ENCODE assay signal across 1 cellular context in the genomic region with DNA sequence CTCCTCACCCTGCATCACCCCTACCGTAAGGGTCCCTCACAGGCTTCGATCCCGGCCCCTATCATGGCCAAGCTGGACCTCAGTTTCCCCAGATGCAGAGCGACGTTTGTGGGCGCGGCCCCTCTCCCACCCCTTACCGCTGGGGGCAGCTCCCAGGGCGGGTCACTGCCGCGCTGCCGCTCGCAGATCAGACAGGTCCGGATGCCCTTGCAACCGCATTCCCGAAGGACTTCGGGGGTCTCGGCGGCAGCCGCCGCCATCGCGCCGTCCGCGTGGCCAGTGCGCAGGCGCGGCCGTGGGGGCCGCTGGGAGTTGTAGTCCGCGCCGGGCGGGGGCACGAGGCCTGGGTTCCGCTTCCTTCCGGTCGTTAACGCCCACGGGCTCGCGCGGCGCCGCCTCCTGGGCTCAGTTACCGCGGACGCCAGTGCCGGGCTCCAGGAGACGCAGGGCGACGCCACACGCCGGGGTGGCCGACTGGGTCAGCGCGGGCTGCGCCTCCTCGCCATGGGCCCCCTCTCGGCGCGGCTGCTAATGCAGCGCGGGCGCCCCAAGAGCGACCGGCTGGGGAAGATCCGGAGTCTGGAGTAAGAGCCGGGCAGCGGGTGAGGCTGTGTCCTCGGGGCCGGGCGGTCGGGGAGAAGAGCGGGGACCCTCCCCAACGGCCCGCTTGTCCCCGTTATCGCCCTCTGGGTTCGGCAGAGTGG.
TF ChIP-seq lines count a peak whose summit lies in the region.

Gene ALKBH4, minus strand, starts transcription at position 287 of the 704 bp plus-strand sequence. Its CDS starts 27 bp downstream, at position 260.
Gene LRWD1, plus strand, starts transcription at position 408 of the 704 bp plus-strand sequence. Its CDS starts 97 bp downstream, at position 505.

TF ChIP-seq in HepG2, 621 proteins besides CTCF, POLR2A, EP300 and RAD21 (continued from another document and continues in another):
- peak; percentile 78 for TF ChIP-seq PRDM15 (CRISPR knock-in tag; IDR thresholded peaks at IDR 0.05)
- no peak for TF ChIP-seq BRD4 (CRISPR knock-in tag; IDR thresholded peaks at IDR 0.05)
- TF ChIP-seq ZNF879 (CRISPR knock-in tag; IDR thresholded peaks at IDR 0.05), result no peak
- TF ChIP-seq, protein P1, sequence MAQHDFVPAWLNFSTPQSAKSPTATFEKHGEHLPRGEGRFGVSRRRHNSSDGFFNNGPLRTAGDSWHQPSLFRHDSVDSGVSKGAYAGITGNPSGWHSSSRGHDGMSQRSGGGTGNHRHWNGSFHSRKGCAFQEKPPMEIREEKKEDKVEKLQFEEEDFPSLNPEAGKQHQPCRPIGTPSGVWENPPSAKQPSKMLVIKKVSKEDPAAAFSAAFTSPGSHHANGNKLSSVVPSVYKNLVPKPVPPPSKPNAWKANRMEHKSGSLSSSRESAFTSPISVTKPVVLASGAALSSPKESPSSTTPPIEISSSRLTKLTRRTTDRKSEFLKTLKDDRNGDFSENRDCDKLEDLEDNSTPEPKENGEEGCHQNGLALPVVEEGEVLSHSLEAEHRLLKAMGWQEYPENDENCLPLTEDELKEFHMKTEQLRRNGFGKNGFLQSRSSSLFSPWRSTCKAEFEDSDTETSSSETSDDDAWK (CRISPR knock-in tag; IDR thresholded peaks at IDR 0.05), result no peak
- TF ChIP-seq DNMT3B (CRISPR knock-in tag; conservative IDR thresholded peaks at IDR 0.05), result no peak
- TF ChIP-seq, protein P2, sequence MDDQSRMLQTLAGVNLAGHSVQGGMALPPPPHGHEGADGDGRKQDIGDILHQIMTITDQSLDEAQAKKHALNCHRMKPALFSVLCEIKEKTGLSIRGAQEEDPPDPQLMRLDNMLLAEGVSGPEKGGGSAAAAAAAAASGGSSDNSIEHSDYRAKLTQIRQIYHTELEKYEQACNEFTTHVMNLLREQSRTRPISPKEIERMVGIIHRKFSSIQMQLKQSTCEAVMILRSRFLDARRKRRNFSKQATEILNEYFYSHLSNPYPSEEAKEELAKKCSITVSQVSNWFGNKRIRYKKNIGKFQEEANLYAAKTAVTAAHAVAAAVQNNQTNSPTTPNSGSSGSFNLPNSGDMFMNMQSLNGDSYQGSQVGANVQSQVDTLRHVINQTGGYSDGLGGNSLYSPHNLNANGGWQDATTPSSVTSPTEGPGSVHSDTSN (CRISPR knock-in tag; IDR thresholded peaks at IDR 0.05; ENCODE audit: borderline replicate concordance), result no peak
- TF ChIP-seq PHF20 (CRISPR knock-in tag; IDR thresholded peaks at IDR 0.05), result peak; percentile 77
- no peak for TF ChIP-seq ZNF264 (CRISPR knock-in tag; IDR thresholded peaks at IDR 0.05)
- no peak; the same call in 1 of the 2 replicates for TF ChIP-seq MTA1 (CRISPR knock-in tag; IDR thresholded peaks at IDR 0.05; ENCODE audit: borderline replicate concordance)
- no peak for TF ChIP-seq ZNF317 (CRISPR knock-in tag; IDR thresholded peaks at IDR 0.05)
- TF ChIP-seq ZNF816 (CRISPR knock-in tag; IDR thresholded peaks at IDR 0.05; ENCODE audit: borderline replicate concordance), result no peak
- TF ChIP-seq TBX3 (IDR thresholded peaks at IDR 0.05; ENCODE audit: borderline replicate concordance), result no peak
- no peak for TF ChIP-seq ZSCAN22 (CRISPR knock-in tag; IDR thresholded peaks at IDR 0.05)
- peak; percentile 85 for TF ChIP-seq ZFY (CRISPR knock-in tag; IDR thresholded peaks at IDR 0.05)
- no peak for TF ChIP-seq CAMTA2 (CRISPR knock-in tag; IDR thresholded peaks at IDR 0.05; ENCODE audit: borderline replicate concordance)
- no peak for TF ChIP-seq ZNF616 (CRISPR knock-in tag; IDR thresholded peaks at IDR 0.05; ENCODE audit: low read depth)
- TF ChIP-seq SKIL (CRISPR knock-in tag; IDR thresholded peaks at IDR 0.05; ENCODE audit: borderline replicate concordance), result no peak
- no peak; the same call in 1 of the 2 replicates for TF ChIP-seq SP2 (CRISPR knock-in tag; IDR thresholded peaks at IDR 0.05)
- TF ChIP-seq FOSL1 (CRISPR knock-in tag; IDR thresholded peaks at IDR 0.05; ENCODE audit: borderline replicate concordance), result no peak
- TF ChIP-seq ZBTB7A (CRISPR knock-in tag; IDR thresholded peaks at IDR 0.05), result no peak; the same call in 1 of the 2 replicates
- no peak for TF ChIP-seq ZUFSP (CRISPR knock-in tag; IDR thresholded peaks at IDR 0.05; ENCODE audit: borderline replicate concordance)
- TF ChIP-seq, protein P3, sequence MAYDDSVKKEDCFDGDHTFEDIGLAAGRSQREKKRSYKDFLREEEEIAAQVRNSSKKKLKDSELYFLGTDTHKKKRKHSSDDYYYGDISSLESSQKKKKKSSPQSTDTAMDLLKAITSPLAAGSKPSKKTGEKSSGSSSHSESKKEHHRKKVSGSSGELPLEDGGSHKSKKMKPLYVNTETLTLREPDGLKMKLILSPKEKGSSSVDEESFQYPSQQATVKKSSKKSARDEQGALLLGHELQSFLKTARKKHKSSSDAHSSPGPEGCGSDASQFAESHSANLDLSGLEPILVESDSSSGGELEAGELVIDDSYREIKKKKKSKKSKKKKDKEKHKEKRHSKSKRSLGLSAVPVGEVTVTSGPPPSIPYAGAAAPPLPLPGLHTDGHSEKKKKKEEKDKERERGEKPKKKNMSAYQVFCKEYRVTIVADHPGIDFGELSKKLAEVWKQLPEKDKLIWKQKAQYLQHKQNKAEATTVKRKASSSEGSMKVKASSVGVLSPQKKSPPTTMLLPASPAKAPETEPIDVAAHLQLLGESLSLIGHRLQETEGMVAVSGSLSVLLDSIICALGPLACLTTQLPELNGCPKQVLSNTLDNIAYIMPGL (CRISPR knock-in tag; IDR thresholded peaks at IDR 0.05; ENCODE audit: borderline replicate concordance in 1 of 2, low read depth in 1 of 2), result peak; percentile 72 to 73; a peak in 3 of 4 replicates
- no peak for TF ChIP-seq STAG1 (CRISPR knock-in tag; IDR thresholded peaks at IDR 0.05)
- no peak for TF ChIP-seq ZNF724P (CRISPR knock-in tag; IDR thresholded peaks at IDR 0.05; ENCODE audit: borderline replicate concordance)
- TF ChIP-seq ZNF652 (CRISPR knock-in tag; IDR thresholded peaks at IDR 0.05; ENCODE audit: borderline replicate concordance, low read depth), result no peak
- no peak for TF ChIP-seq FOXK1 (CRISPR knock-in tag; IDR thresholded peaks at IDR 0.05; ENCODE audit: borderline replicate concordance, low read depth)
- TF ChIP-seq ZNF468 (CRISPR knock-in tag; IDR thresholded peaks at IDR 0.05), result 0 out of 2 replicates have a peak, but pooled peaks have one; percentile 21
- TF ChIP-seq GPN1 (CRISPR knock-in tag; IDR thresholded peaks at IDR 0.05; ENCODE audit: borderline replicate concordance), result no peak
- TF ChIP-seq ELF4 (CRISPR knock-in tag; IDR thresholded peaks at IDR 0.05; ENCODE audit: borderline replicate concordance), result 0 out of 2 replicates have a peak, but pooled peaks have one; percentile 47
- no peak for TF ChIP-seq CREB1 (IDR thresholded peaks at IDR 0.05)
- TF ChIP-seq CREB1 (CRISPR knock-in tag; IDR thresholded peaks at IDR 0.05), result no peak
- no peak for TF ChIP-seq SRF (IDR thresholded peaks at IDR 0.05; ENCODE audit: low read depth, low read length)
- peak; percentile 66; the same call in 1 of the 2 replicates for TF ChIP-seq KMT2A (CRISPR knock-in tag; IDR thresholded peaks at IDR 0.05)
- no peak for TF ChIP-seq FOXA1 (IDR thresholded peaks at IDR 0.05)
- no peak for TF ChIP-seq FOXA1 (CRISPR knock-in tag; IDR thresholded peaks at IDR 0.05)
- TF ChIP-seq TAF1 (CRISPR knock-in tag; IDR thresholded peaks at IDR 0.05), result peak; percentile 77
- TF ChIP-seq ZNF576 (CRISPR knock-in tag; IDR thresholded peaks at IDR 0.05), result no peak
- TF ChIP-seq RBM39 (IDR thresholded peaks at IDR 0.05; ENCODE audit: low read depth, low read length, poor library complexity, severe bottlenecking), result no peak
- TF ChIP-seq ZKSCAN8 (CRISPR knock-in tag; IDR thresholded peaks at IDR 0.05; ENCODE audit: borderline replicate concordance), result no peak; the same call in 1 of the 2 replicates
- no peak for TF ChIP-seq ZNF577 (CRISPR knock-in tag; IDR thresholded peaks at IDR 0.05; ENCODE audit: borderline replicate concordance, low read depth)
- TF ChIP-seq, protein P4, sequence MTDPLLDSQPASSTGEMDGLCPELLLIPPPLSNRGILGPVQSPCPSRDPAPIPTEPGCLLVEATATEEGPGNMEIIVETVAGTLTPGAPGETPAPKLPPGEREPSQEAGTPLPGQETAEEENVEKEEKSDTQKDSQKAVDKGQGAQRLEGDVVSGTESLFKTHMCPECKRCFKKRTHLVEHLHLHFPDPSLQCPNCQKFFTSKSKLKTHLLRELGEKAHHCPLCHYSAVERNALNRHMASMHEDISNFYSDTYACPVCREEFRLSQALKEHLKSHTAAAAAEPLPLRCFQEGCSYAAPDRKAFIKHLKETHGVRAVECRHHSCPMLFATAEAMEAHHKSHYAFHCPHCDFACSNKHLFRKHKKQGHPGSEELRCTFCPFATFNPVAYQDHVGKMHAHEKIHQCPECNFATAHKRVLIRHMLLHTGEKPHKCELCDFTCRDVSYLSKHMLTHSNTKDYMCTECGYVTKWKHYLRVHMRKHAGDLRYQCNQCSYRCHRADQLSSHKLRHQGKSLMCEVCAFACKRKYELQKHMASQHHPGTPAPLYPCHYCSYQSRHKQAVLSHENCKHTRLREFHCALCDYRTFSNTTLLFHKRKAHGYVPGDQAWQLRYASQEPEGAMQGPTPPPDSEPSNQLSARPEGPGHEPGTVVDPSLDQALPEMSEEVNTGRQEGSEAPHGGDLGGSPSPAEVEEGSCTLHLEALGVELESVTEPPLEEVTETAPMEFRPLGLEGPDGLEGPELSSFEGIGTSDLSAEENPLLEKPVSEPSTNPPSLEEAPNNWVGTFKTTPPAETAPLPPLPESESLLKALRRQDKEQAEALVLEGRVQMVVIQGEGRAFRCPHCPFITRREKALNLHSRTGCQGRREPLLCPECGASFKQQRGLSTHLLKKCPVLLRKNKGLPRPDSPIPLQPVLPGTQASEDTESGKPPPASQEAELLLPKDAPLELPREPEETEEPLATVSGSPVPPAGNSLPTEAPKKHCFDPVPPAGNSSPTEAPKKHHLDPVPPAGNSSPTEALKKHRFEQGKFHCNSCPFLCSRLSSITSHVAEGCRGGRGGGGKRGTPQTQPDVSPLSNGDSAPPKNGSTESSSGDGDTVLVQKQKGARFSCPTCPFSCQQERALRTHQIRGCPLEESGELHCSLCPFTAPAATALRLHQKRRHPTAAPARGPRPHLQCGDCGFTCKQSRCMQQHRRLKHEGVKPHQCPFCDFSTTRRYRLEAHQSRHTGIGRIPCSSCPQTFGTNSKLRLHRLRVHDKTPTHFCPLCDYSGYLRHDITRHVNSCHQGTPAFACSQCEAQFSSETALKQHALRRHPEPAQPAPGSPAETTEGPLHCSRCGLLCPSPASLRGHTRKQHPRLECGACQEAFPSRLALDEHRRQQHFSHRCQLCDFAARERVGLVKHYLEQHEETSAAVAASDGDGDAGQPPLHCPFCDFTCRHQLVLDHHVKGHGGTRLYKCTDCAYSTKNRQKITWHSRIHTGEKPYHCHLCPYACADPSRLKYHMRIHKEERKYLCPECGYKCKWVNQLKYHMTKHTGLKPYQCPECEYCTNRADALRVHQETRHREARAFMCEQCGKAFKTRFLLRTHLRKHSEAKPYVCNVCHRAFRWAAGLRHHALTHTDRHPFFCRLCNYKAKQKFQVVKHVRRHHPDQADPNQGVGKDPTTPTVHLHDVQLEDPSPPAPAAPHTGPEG (CRISPR knock-in tag; IDR thresholded peaks at IDR 0.05), result no peak
